Comparison of ENCODE assay signal across 10 cellular contexts in the genomic region with DNA sequence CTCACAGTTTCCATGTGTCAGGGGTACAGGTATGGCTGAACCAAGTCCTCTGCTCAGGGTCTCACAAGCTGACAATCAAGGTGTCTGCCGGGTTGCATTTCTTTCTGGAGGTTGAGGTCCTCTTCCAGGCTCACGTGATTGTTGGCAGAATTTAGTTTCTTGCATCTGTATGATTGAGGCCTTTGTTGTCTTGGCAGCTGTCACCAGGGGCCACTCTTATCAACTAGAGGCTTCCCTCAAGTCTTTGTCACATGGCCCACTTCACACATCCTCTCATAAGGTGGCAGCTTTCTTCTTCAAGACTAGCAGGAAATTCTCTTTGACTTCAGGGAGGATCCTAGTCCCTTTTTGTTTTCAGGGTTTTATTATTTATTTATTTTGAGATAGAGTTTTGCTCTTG. TPM values are rescaled to one million over a fixed set of nuclear protein-coding genes. Genes with fewer than 3 reads are reported as not detected.
DNase-seq lines count a peak whose midpoint lies in the region; ATAC-seq and TF ChIP-seq lines count a peak whose summit lies in the region.
"Had no signal": no experiment of that assay in that cellular context is flagged by ENCODE, and none has a peak within 500 bp of the region (broad histone marks: within the 10 kb centered on the region; RNA-seq: fewer than 3 reads in every experiment).

No MANE protein-coding gene starts in this region.

- H3K27me3 Mint-ChIP-seq in activated CD4-positive, alpha-beta T cell treated with anti-CD3 and anti-CD28 coated beads for 36 hours = no peaks in the 10 kb centered on the region

- no peak for ATAC-seq in activated CD4-positive, alpha-beta T cell treated with anti-CD3 and anti-CD28 coated beads for 36 hours
- no peak for ATAC-seq in left cardiac atrium

- H3K9me3 Mint-ChIP-seq in activated CD4-positive, alpha-beta T cell treated with anti-CD3 and anti-CD28 coated beads for 36 hours (ENCODE audit: low read depth) = no peaks in the 10 kb centered on the region

- no peak overlapping the region for H3K4me3 ChIP-seq in Jurkat, Clone E6-1 (ENCODE audit: low read length)

- H3K4me3 Mint-ChIP-seq in activated CD4-positive, alpha-beta T cell treated with anti-CD3 and anti-CD28 coated beads for 36 hours = no peak overlapping the region

- DNase-seq in activated CD4-positive, alpha-beta T cell treated with anti-CD3 and anti-CD28 coated beads for 36 hours = peak; percentile 34
- DNase-seq in activated CD4-positive, alpha-beta T cell treated with anti-CD3 and anti-CD28 coated beads, Interleukin-2, amount 50 U/mL, for 48 hours = no peak
- DNase-seq in Jurkat, Clone E6-1 (ENCODE audit: low read depth, low spot score) = peak; percentile 91
- DNase-seq in activated CD4-positive, alpha-beta T cell treated with anti-CD3 and anti-CD28 coated beads for 4 hours = peak; percentile 25 to 40
- DNase-seq in erythroblast (lab: John Stamatoyannopoulos, UW) (peak; percentile 50 to 80), SIG-M5 treated with dmso at 0.1 percent for 504 hours (lab: John Stamatoyannopoulos, UW; ENCODE audit: unreplicated experiment) (no peak), HuH-7 (ENCODE audit: low spot score) (no peak), left cardiac atrium (no peak)
- DNase-seq: GOT3, NCI-H345 had no signal

- H3K4me1 Mint-ChIP-seq in activated CD4-positive, alpha-beta T cell treated with anti-CD3 and anti-CD28 coated beads for 36 hours = peaks cover 55% of the 10 kb centered on the region

- CTCF ChIA-PET in activated CD4-positive, alpha-beta T cell treated with anti-CD3 and anti-CD28 coated beads for 36 hours (lab: Charles Lee) = interaction anchor here (0.8 to 1.4 kb wide), 3 partner anchors 15 to 329 kb away, joined by 3 to 4 read pairs (median 3); no protein-coding TSS in a partner anchor

- H3K36me3 Mint-ChIP-seq in activated CD4-positive, alpha-beta T cell treated with anti-CD3 and anti-CD28 coated beads for 36 hours (ENCODE audit: low read depth) = no peaks in the 10 kb centered on the region

- POLR2A ChIA-PET in activated CD4-positive, alpha-beta T cell treated with anti-CD3 and anti-CD28 coated beads for 36 hours (lab: Charles Lee) = interaction anchor here (0.6 kb wide), 1 partner anchor 72 kb away, joined by 3 read pairs; no protein-coding TSS in a partner anchor

- intact Hi-C loops in activated CD4-positive, alpha-beta T cell treated with anti-CD3 and anti-CD28 coated beads for 36 hours (cut with DNase I, micrococcal nuclease) = loop anchor here in 1 of 2 experiments (5.0 kb wide), 1 partner anchor 55 kb away; a partner anchor contains a TSS
- intact Hi-C loops in left cardiac atrium (cut with DNase I) = loop anchor here in 1 of 2 donors (10.0 kb wide), 1 partner anchor 58 kb away; a partner anchor contains a TSS

- no peak for TF ChIP-seq POLR2A in erythroblast (IDR thresholded peaks at IDR 0.05; ENCODE audit: low read length)

- H3K27ac Mint-ChIP-seq in activated CD4-positive, alpha-beta T cell treated with anti-CD3 and anti-CD28 coated beads for 36 hours = no peak overlapping the region

RNA-seq across cellular contexts. Expression of a gene that starts 46.0 kb away (rescaled TPM):
- 10 to 100 TPM; 16.0 to 21.1 TPM for total RNA-seq in activated CD4-positive, alpha-beta T cell treated with anti-CD3 and anti-CD28 coated beads for 36 hours
- 1.4 TPM for polyA plus RNA-seq in Jurkat, Clone E6-1 (2012; ENCODE audit: insufficient read depth, insufficient read length)
- 100 to 1,000 TPM in 1 of 2 donors, 10 to 100 TPM in 1; 69.4 to 160 TPM for total RNA-seq in left cardiac atrium

RNA-seq across cellular contexts. Expression of a gene that starts 56.2 kb away (rescaled TPM):
- 100 to 1,000 TPM; 179 to 253 TPM for total RNA-seq in activated CD4-positive, alpha-beta T cell treated with anti-CD3 and anti-CD28 coated beads for 36 hours
- 136 TPM for polyA plus RNA-seq in Jurkat, Clone E6-1 (2012; ENCODE audit: insufficient read depth, insufficient read length)
- 100 to 1,000 TPM; 271 to 327 TPM for total RNA-seq in left cardiac atrium

Comparison
In these comparisons a context has a peak if more than half of its experiments do, and no peak if none do; other contexts are left out.
1. DNase-seq: peak in activated CD4-positive, alpha-beta T cell treated with anti-CD3 and anti-CD28 coated beads for 36 hours (single experiment), Jurkat, Clone E6-1 (single experiment), activated CD4-positive, alpha-beta T cell treated with anti-CD3 and anti-CD28 coated beads for 4 hours (2 of 2) and erythroblast (2 of 2); none in activated CD4-positive, alpha-beta T cell treated with anti-CD3 and anti-CD28 coated beads, Interleukin-2, amount 50 U/mL, for 48 hours (0 of 2), SIG-M5 treated with dmso at 0.1 percent for 504 hours (single experiment), HuH-7 (single experiment) and left cardiac atrium (single experiment).